In genomic region chr18:681985-682384, GRCh38 we compare ENCODE assay signal across 17 cellular contexts. TPM values are rescaled to one million over a fixed set of nuclear protein-coding genes. Genes with fewer than 3 reads are reported as not detected.
DNase-seq lines count a peak whose midpoint lies in the region; ATAC-seq lines count a peak whose summit lies in the region.
"Had no signal": no experiment of that assay in that cellular context is flagged by ENCODE, and none has a peak within 500 bp of the region (broad histone marks: within the 10 kb centered on the region; RNA-seq: fewer than 3 reads in every experiment).

No MANE protein-coding gene starts in this region.

- no peaks in the 10 kb centered on the region for H3K27me3 Mint-ChIP-seq in activated naive CD8-positive, alpha-beta T cell treated with anti-CD3 and anti-CD28 coated beads, Interleukin-2, amount 10 ng/mL, durations not matched to agents 7 days and 5 days
- H3K27me3 Mint-ChIP-seq: IgD-negative memory B cell had no signal

- POLR2A ChIA-PET in activated naive CD8-positive, alpha-beta T cell treated with anti-CD3 and anti-CD28 coated beads, Interleukin-2, amount 10 ng/mL, durations not matched to agents 7 days and 5 days (lab: Charles Lee): interaction anchor here (0.7 to 3.7 kb wide), 7 partner anchors 11 to 148 kb away, joined by 3 to 39 read pairs (median 4); partner anchors contain the start of genes ENOSF1 and TYMS

- H3K9me3 Mint-ChIP-seq in activated naive CD8-positive, alpha-beta T cell treated with anti-CD3 and anti-CD28 coated beads, Interleukin-2, amount 10 ng/mL, durations not matched to agents 7 days and 5 days: no peaks in the 10 kb centered on the region
- H3K9me3 Mint-ChIP-seq: IgD-negative memory B cell, WTC11 had no signal

- H3K4me1 Mint-ChIP-seq in activated naive CD8-positive, alpha-beta T cell treated with anti-CD3 and anti-CD28 coated beads, Interleukin-2, amount 10 ng/mL, durations not matched to agents 7 days and 5 days: peaks cover 18% of the 10 kb centered on the region
- H3K4me1 Mint-ChIP-seq: IgD-negative memory B cell had no signal

- peak; percentile 18 for DNase-seq in activated T-cell treated with anti-CD3 and anti-CD28 coated beads for 24 hours (ENCODE audit: low read depth)
- no peak for DNase-seq in activated T-cell treated with anti-CD3 and anti-CD28 coated beads, Interleukin-2, amount 50 U/mL, for 1 hour
- peak; percentile 9 to 29 for DNase-seq in activated CD4-positive, alpha-beta T cell treated with anti-CD3 and anti-CD28 coated beads for 4 hours
- DNase-seq in activated naive CD8-positive, alpha-beta T cell treated with anti-CD3 and anti-CD28 coated beads, Interleukin-2, amount 10 ng/mL, durations not matched to agents 7 days and 5 days: peak; percentile 44
- DNase-seq in stimulated activated CD8-positive, alpha-beta memory T cell treated with anti-CD3 and anti-CD28 coated beads, Interleukin-4, amount 100 ng/mL, for 48 hours: peak; percentile 58
- DNase-seq: amygdala, colonic mucosa, DMS 273 treated with DMSO at 0.1 percent for 48 hours, hypothalamus, left ventricle myocardium superior, NCI-H1694 treated with DMSO at 0.1 percent for 48 hours had no signal

- peak overlapping the region; percentile 94 for H3K27ac Mint-ChIP-seq in activated naive CD8-positive, alpha-beta T cell treated with anti-CD3 and anti-CD28 coated beads, Interleukin-2, amount 10 ng/mL, durations not matched to agents 7 days and 5 days
- H3K27ac Mint-ChIP-seq: WTC11 had no signal

- peaks cover 34% of the 10 kb centered on the region for H3K36me3 Mint-ChIP-seq in activated naive CD8-positive, alpha-beta T cell treated with anti-CD3 and anti-CD28 coated beads, Interleukin-2, amount 10 ng/mL, durations not matched to agents 7 days and 5 days

- ATAC-seq in activated naive CD8-positive, alpha-beta T cell treated with anti-CD3 and anti-CD28 coated beads, Interleukin-2, amount 10 ng/mL, durations not matched to agents 7 days and 5 days (ENCODE audit: low read depth): peak; percentile 99
- no peak for ATAC-seq in GM18511 (IDR thresholded peaks at IDR 0.05; ENCODE audit: unreplicated experiment)
- ATAC-seq in HG03442 (IDR thresholded peaks at IDR 0.05; ENCODE audit: unreplicated experiment): no peak
- ATAC-seq in HG03175 (IDR thresholded peaks at IDR 0.05; ENCODE audit: unreplicated experiment): no peak
- ATAC-seq: left ventricle myocardium superior, sciatic nerve, WTC11 had no signal

- H3K4me3 Mint-ChIP-seq in activated naive CD8-positive, alpha-beta T cell treated with anti-CD3 and anti-CD28 coated beads, Interleukin-2, amount 10 ng/mL, durations not matched to agents 7 days and 5 days: peak overlapping the region; percentile 72
- H3K4me3 Mint-ChIP-seq: IgD-negative memory B cell, WTC11 had no signal

RNA-seq across cellular contexts. Expression of gene TYMS, which starts 24.5 kb away (rescaled TPM):
- total RNA-seq in activated naive CD8-positive, alpha-beta T cell treated with anti-CD3 and anti-CD28 coated beads, Interleukin-2, amount 10 ng/mL, durations not matched to agents 7 days and 5 days: 100 to 1,000 TPM; 306 to 322 TPM

RNA-seq across cellular contexts. Expression of gene ENOSF1, which starts 30.4 kb away (rescaled TPM):
- total RNA-seq in activated naive CD8-positive, alpha-beta T cell treated with anti-CD3 and anti-CD28 coated beads, Interleukin-2, amount 10 ng/mL, durations not matched to agents 7 days and 5 days: 10 to 100 TPM; 76.0 to 79.5 TPM
